Comparison of ENCODE assay signal across 19 cellular contexts in the genomic region with DNA sequence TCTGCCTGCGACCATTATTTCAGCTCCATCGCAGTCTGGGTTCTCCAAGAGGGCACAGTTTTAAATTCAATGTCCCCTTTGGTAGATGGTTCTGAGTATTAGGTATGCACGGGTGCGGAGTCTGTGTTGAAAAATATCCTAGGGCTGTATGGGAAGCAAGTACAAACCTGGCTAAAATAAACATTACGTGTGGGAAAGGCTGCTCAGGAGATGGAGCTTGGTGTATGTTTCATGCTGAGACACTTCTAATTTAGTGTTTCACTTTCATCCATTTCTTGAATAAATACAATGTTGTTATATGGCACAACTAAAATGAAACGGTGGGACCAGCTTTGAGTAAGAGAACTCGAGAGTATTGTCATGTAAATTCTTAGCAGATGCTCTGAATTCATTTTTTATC.
DNase-seq lines count a peak whose midpoint lies in the region; ATAC-seq and TF ChIP-seq lines count a peak whose summit lies in the region.
"Had no signal": no experiment of that assay in that cellular context is flagged by ENCODE, and none has a peak within 500 bp of the region (broad histone marks: within the 10 kb centered on the region; RNA-seq: fewer than 3 reads in every experiment).

No MANE protein-coding gene starts in this region.

- TF ChIP-seq CTCF in RWPE2 (IDR thresholded peaks at IDR 0.05; ENCODE audit: poor library complexity, severe bottlenecking) (no peak), choroid plexus epithelial cell (conservative IDR thresholded peaks at IDR 0.05; ENCODE audit: low read depth, low read length) (no peak), neural progenitor cell (IDR thresholded peaks at IDR 0.05) (no peak)

- no peak overlapping the region for H3K4me2 ChIP-seq in neural progenitor cell
- H3K4me2 ChIP-seq: BLaER1 treated with 17β-estradiol and CSF1 and Interleukin-3, amounts not matched to agents 10 nM and 100 nM; KMS-11; PC-9 had no signal

- H3K27ac ChIP-seq in RWPE2 (ENCODE audit: poor library complexity, severe bottlenecking) (no peak overlapping the region), neural progenitor cell (no peak overlapping the region), aorta (ENCODE audit: low read depth in 1 of 2, low read length in 2 of 2) (no peak overlapping the region)
- H3K27ac ChIP-seq: 22Rv1; BLaER1 treated with 17β-estradiol and CSF1 and Interleukin-3, amounts not matched to agents 10 nM and 100 nM; KMS-11; PC-9 had no signal

- ATAC-seq in RWPE2 (ENCODE audit: low read depth) (peak; percentile 63), aorta (ENCODE audit: low FRiP score) (no peak), HG03432 (IDR thresholded peaks at IDR 0.05; ENCODE audit: unreplicated experiment) (no peak)
- ATAC-seq: HepG2 had no signal

- no peaks in the 10 kb centered on the region for H3K36me3 ChIP-seq in RWPE2 (ENCODE audit: low read depth)
- no peaks in the 10 kb centered on the region for H3K36me3 ChIP-seq in neural progenitor cell
- no peaks in the 10 kb centered on the region for H3K36me3 ChIP-seq in aorta (ENCODE audit: control insufficient read depth in 1 of 2, insufficient read depth in 2 of 2, low read length in 1 of 2)
- H3K36me3 ChIP-seq: BLaER1 treated with 17β-estradiol and CSF1 and Interleukin-3, amounts not matched to agents 10 nM and 100 nM; MG63 had no signal

- H3K4me3 Mint-ChIP-seq in neural progenitor cell: no peak overlapping the region

- no peak overlapping the region for H3K9ac ChIP-seq in neural progenitor cell
- H3K9ac ChIP-seq: BLaER1 treated with 17β-estradiol and CSF1 and Interleukin-3, amounts not matched to agents 10 nM and 100 nM; KMS-11 had no signal

- DNase-seq in DMS153 (lab: John Stamatoyannopoulos, UW): peak; percentile 67
- no peak for DNase-seq in DMS153 treated with DMSO at 0.1 percent for 48 hours (lab: John Stamatoyannopoulos, UW; ENCODE audit: unreplicated experiment)
- no peak for DNase-seq in RWPE2 (ENCODE audit: low spot score)
- DNase-seq in choroid plexus epithelial cell (ENCODE audit: low read depth): peak; percentile 8
- DNase-seq in neural progenitor cell (ENCODE audit: low spot score): no peak
- no peak for DNase-seq in aorta
- no peak for DNase-seq in NCI-H1930 (lab: John Stamatoyannopoulos, UW)
- DNase-seq: DMS 273 treated with DMSO at 0.1 percent for 48 hours, MG63, NCI-H1105, NCI-H2029, NCI-H226, PC-9, Right ventricle myocardium superior had no signal

- peaks cover 22% of the 10 kb centered on the region for H3K4me1 Mint-ChIP-seq in neural progenitor cell

- H4K20me1 ChIP-seq in neural progenitor cell (ENCODE audit: low read depth): no peaks in the 10 kb centered on the region
- H4K20me1 ChIP-seq: BLaER1 treated with 17β-estradiol and CSF1 and Interleukin-3, amounts not matched to agents 10 nM and 100 nM had no signal

- WGBS in aorta, 2 donors: 60 to 67% methylated on average over 7 of the region's 7 CpGs

- peaks cover 2% of the 10 kb centered on the region for H3K36me3 Mint-ChIP-seq in neural progenitor cell

- no peaks in the 10 kb centered on the region for H3F3A ChIP-seq in neural progenitor cell (ENCODE audit: low read depth)

- H3K9me3 Mint-ChIP-seq in neural progenitor cell: no peaks in the 10 kb centered on the region

- H3K27ac Mint-ChIP-seq in neural progenitor cell: peak overlapping the region; percentile 94

- H2AFZ ChIP-seq in neural progenitor cell (replicated peaks): no peak overlapping the region
- H2AFZ ChIP-seq: PC-9 had no signal

- intact Hi-C loops in aorta (cut with DNase I): no loop called here

- H3K4me1 ChIP-seq in RWPE2 (ENCODE audit: insufficient read depth, poor library complexity, severe bottlenecking) (peaks cover 4% of the 10 kb centered on the region), neural progenitor cell (no peaks in the 10 kb centered on the region), aorta (ENCODE audit: control insufficient read depth in 1 of 2, insufficient read depth in 2 of 2, low read length in 2 of 2) (no peaks in the 10 kb centered on the region)
- H3K4me1 ChIP-seq: BLaER1 treated with 17β-estradiol and CSF1 and Interleukin-3, amounts not matched to agents 10 nM and 100 nM had no signal

- no peaks in the 10 kb centered on the region for H3K27me3 ChIP-seq in RWPE2 (ENCODE audit: insufficient read depth, poor library complexity, severe bottlenecking)
- no peaks in the 10 kb centered on the region for H3K27me3 ChIP-seq in neural progenitor cell
- H3K27me3 ChIP-seq in aorta (ENCODE audit: control insufficient read depth in 1 of 2, insufficient read depth in 2 of 2, low read length in 1 of 2): no peaks in the 10 kb centered on the region
- H3K27me3 ChIP-seq: BLaER1 treated with 17β-estradiol and CSF1 and Interleukin-3, amounts not matched to agents 10 nM and 100 nM; MG63 had no signal

- no peaks in the 10 kb centered on the region for H3K79me2 ChIP-seq in neural progenitor cell (ENCODE audit: low read depth)

- H3K9me3 ChIP-seq in RWPE2 (ENCODE audit: severe bottlenecking) (no peaks in the 10 kb centered on the region), neural progenitor cell (ENCODE audit: low read depth) (no peaks in the 10 kb centered on the region), aorta (ENCODE audit: control insufficient read depth, low read length) (no peaks in the 10 kb centered on the region)
- H3K9me3 ChIP-seq: MG63 had no signal

- peaks cover 5% of the 10 kb centered on the region for H3K27me3 Mint-ChIP-seq in neural progenitor cell (ENCODE audit: insufficient read depth, low read depth)

- H3K4me3 ChIP-seq in RWPE2 (ENCODE audit: severe bottlenecking) (no peak overlapping the region), choroid plexus epithelial cell (ENCODE audit: low read depth, low read length) (no peak overlapping the region), neural progenitor cell (no peak overlapping the region), aorta (ENCODE audit: low read length in 2 of 2) (no peak overlapping the region)
- H3K4me3 ChIP-seq: BLaER1 treated with 17β-estradiol and CSF1 and Interleukin-3, amounts not matched to agents 10 nM and 100 nM; MG63; PC-9 had no signal

Comparison
In these comparisons a context has a peak if more than half of its experiments do, and no peak if none do; other contexts are left out.
1. DNase-seq: peak in DMS153 (single experiment) and choroid plexus epithelial cell (single experiment); none in DMS153 treated with DMSO at 0.1 percent for 48 hours (single experiment), RWPE2 (single experiment), neural progenitor cell (single experiment), aorta (0 of 2) and NCI-H1930 (0 of 2).